8 cellular contexts compared by ENCODE assay signal in genomic region chr6:100228437-100229424, GRCh38.
DNase-seq lines count a peak whose midpoint lies in the region; ATAC-seq and TF ChIP-seq lines count a peak whose summit lies in the region.

No MANE protein-coding gene starts in this region.

- H3K9me3 ChIP-seq in HUES6 (ENCODE audit: control insufficient read depth, insufficient read depth, low read depth, low read length) (no peaks in the 10 kb centered on the region), adipocyte (ENCODE audit: control insufficient read depth, low read length) (no peaks in the 10 kb centered on the region), prostate gland (no peaks in the 10 kb centered on the region)

- intact Hi-C loops in left ventricle myocardium superior (cut with micrococcal nuclease) (no loop called here), prostate gland (cut with DNase I) (no loop called here)

- TF ChIP-seq CTCF in prostate gland (IDR thresholded peaks at IDR 0.05): no peak

- H3K4me1 ChIP-seq in HUES6 (ENCODE audit: control insufficient read depth, insufficient read depth, low read length) (peaks cover 16% of the 10 kb centered on the region), adipocyte (ENCODE audit: control insufficient read depth, insufficient read depth, low read length) (peaks cover 3% of the 10 kb centered on the region), prostate gland (replicated peaks) (no peaks in the 10 kb centered on the region)

- no peak for TF ChIP-seq POLR2A in prostate gland (IDR thresholded peaks at IDR 0.05)

- ATAC-seq in GM21528 (IDR thresholded peaks at IDR 0.05; ENCODE audit: low FRiP score, unreplicated experiment) (peak; percentile 100), left ventricle myocardium superior (peak; percentile 100)

- no peak overlapping the region for H3K27ac ChIP-seq in HUES6 (ENCODE audit: low read depth, low read length)
- H3K27ac ChIP-seq in prostate gland: peak overlapping the region in 1 of 2 donors; percentile 12

- H3K27me3 ChIP-seq in HUES6 (ENCODE audit: control insufficient read depth, insufficient read depth, low read length): no peaks in the 10 kb centered on the region
- no peaks in the 10 kb centered on the region for H3K27me3 ChIP-seq in adipocyte (replicated peaks; ENCODE audit: control insufficient read depth, insufficient read depth, low read length)
- H3K27me3 ChIP-seq in prostate gland (replicated peaks; ENCODE audit: insufficient read depth): no peaks in the 10 kb centered on the region

- WGBS in prostate gland: 5% methylated on average over 38 of the region's 38 CpGs

- DNase-seq in EH (ENCODE audit: low read depth) (peak; percentile 80), SHP77 treated with DMSO at 0.1 percent for 48 hours (lab: John Stamatoyannopoulos, UW) (peak; percentile 74), adipocyte (ENCODE audit: low read depth) (peak; percentile 86), left ventricle myocardium superior (peak; percentile 83), prostate gland (ENCODE audit: low spot score) (peak; percentile 43), cortex of kidney (lab: John Stamatoyannopoulos, UW) (no peak)

- H3K36me3 ChIP-seq in HUES6 (ENCODE audit: control insufficient read depth, insufficient read depth, low read length) (no peaks in the 10 kb centered on the region), adipocyte (ENCODE audit: control insufficient read depth, insufficient read depth, low read length, severe bottlenecking) (no peaks in the 10 kb centered on the region), prostate gland (no peaks in the 10 kb centered on the region)

- H3K4me3 ChIP-seq in HUES6 (ENCODE audit: low read depth, low read length) (peak overlapping the region; percentile 52), adipocyte (ENCODE audit: low read length) (peak overlapping the region; percentile 73), prostate gland (peak overlapping the region; percentile 19 to 34)

- peak overlapping the region; percentile 67 for H3K9ac ChIP-seq in HUES6 (ENCODE audit: low read length)
- peak overlapping the region; percentile 79 for H3K9ac ChIP-seq in adipocyte (ENCODE audit: low read length)
